ENCODE assay signal across 7 cellular contexts in the genomic region with DNA sequence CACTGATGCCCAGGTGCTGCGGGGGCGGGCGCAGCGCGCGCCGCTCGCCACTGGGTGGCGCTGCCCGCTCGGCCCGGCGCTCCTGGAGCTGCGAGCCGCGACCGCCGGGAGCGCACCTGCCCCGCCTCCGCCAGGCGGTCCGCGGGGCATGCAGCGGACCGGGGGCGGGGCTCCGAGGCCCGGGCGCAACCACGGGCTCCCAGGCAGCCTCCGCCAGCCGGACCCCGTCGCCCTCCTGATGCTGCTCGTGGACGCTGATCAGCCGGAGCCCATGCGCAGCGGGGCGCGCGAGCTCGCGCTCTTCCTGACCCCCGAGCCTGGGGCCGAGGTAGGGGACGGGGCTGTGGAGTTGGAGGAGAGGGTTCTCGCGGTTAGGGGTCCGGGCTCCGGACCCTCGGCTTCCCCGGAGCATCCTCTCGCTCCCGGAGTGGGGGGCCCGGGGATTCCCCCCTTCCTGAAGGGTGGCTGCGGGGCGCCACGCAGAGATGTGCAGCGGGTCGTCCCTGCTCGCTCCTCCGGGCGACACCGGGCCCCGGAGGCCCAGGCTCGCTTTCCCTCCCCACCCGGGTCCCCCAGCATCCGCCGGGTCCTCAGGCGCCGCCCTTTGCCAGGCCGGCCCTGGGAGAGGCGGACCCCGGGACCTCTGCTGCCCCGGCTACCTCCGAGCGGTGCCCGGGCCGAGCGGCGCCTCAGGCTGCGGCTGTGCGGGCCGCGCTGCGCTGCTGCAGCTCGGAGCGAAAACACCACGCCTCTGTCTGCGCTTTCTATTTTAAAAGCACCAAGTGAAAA. TPM values are rescaled to one million over a fixed set of nuclear protein-coding genes. Genes with fewer than 3 reads are reported as not detected.
A peak's percentile ranks its signal among the peaks of the same experiment; 100 is the strongest.
DNase-seq lines count a peak whose midpoint lies in the region; ATAC-seq, FAIRE-seq and TF ChIP-seq lines count a peak whose summit lies in the region.

A gene with protein sequence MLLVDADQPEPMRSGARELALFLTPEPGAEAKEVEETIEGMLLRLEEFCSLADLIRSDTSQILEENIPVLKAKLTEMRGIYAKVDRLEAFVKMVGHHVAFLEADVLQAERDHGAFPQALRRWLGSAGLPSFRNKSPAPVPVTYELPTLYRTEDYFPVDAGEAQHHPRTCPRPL (plus strand): TSS at position 216 of the 789 bp plus-strand sequence. CDS start 23 bp downstream, at position 239.

- H3K27ac Mint-ChIP-seq in brain, result peak within 1 kb of the TSS; percentile 65 to 87 (median 82)

- peaks cover 4% of the 10 kb centered on the region for H3K27me3 Mint-ChIP-seq in brain

- H3K4me2 ChIP-seq in smooth muscle cell, result peak within 1 kb of the TSS; percentile 99

- peak; percentile 55 for ATAC-seq in HG02571 (IDR thresholded peaks at IDR 0.05; ENCODE audit: unreplicated experiment)

- H3K27me3 ChIP-seq in iPS-20b (ENCODE audit: insufficient read depth, low read length) (peaks cover 7% of the 10 kb centered on the region), smooth muscle cell (ENCODE audit: low read depth) (no peaks in the 10 kb centered on the region)

- H3K79me2 ChIP-seq in smooth muscle cell (ENCODE audit: low read depth), result no peaks in the 10 kb centered on the region

- peaks cover 46% of the 10 kb centered on the region for H3K4me1 Mint-ChIP-seq in brain

- H2AFZ ChIP-seq in smooth muscle cell (ENCODE audit: low read depth), result peak within 1 kb of the TSS; percentile 98

- H3F3A ChIP-seq in smooth muscle cell (ENCODE audit: low read depth), result peaks cover 7% of the 10 kb centered on the region

- H3K4me3 Mint-ChIP-seq in brain, result peak within 1 kb of the TSS; percentile 89 to 94 (median 92)

- TF ChIP-seq CTCF in brain (conservative IDR thresholded peaks at IDR 0.05), result peak; percentile 62 to 76
- peak; percentile 67 for TF ChIP-seq CTCF in smooth muscle cell (IDR thresholded peaks at IDR 0.05; ENCODE audit: borderline replicate concordance, insufficient read depth, poor library complexity, severe bottlenecking)

- no peaks in the 10 kb centered on the region for H4K20me1 ChIP-seq in smooth muscle cell (ENCODE audit: low read depth)

- H3K4me3 ChIP-seq in iPS-20b (ENCODE audit: low read length) (peak within 1 kb of the TSS; percentile 80), smooth muscle cell (peak within 1 kb of the TSS; percentile 85)

- H3K27ac ChIP-seq in iPS-20b (ENCODE audit: low read length) (no peak within 1 kb of the TSS), smooth muscle cell (ENCODE audit: low read depth) (no peak within 1 kb of the TSS)

- DNase-seq in GM12892 (ENCODE audit: insufficient read length) (peak; percentile 88), NCI-H1048 (lab: John Stamatoyannopoulos, UW) (peak; percentile 39), UCSD-AML1 (lab: John Stamatoyannopoulos, UW; ENCODE audit: unreplicated experiment) (peak; percentile 84), smooth muscle cell (lab: John Stamatoyannopoulos, UW; ENCODE audit: unreplicated experiment) (peak; percentile 49)

- H3K36me3 ChIP-seq in iPS-20b (ENCODE audit: insufficient read depth, low read depth, low read length), result no peaks in the 10 kb centered on the region
- H3K36me3 ChIP-seq in smooth muscle cell (ENCODE audit: low read depth), result no peaks in the 10 kb centered on the region

- 1% methylated on average over 67 of the region's 92 CpGs for WGBS in smooth muscle cell (ENCODE audit: low lambda C conversion rate)

- peaks cover 5% of the 10 kb centered on the region; the same call in 1 of the 2 replicates for H3K4me1 ChIP-seq in iPS-20b (ENCODE audit: insufficient read depth, low read length)
- peaks cover 21% of the 10 kb centered on the region for H3K4me1 ChIP-seq in smooth muscle cell (ENCODE audit: low read depth)

- H3K9me3 Mint-ChIP-seq in brain, result no peaks in the 10 kb centered on the region

- no peaks in the 10 kb centered on the region for H3K9me3 ChIP-seq in iPS-20b (ENCODE audit: insufficient read depth, low read depth, low read length)
- H3K9me3 ChIP-seq in smooth muscle cell (replicated peaks; ENCODE audit: low read depth), result no peaks in the 10 kb centered on the region

- peak; percentile 88 for FAIRE-seq in GM12892 (lab: Jason Lieb, UNC)

- H3K36me3 Mint-ChIP-seq in brain, result no peaks in the 10 kb centered on the region

- TF ChIP-seq POLR2A in GM12892 (IDR thresholded peaks at IDR 0.05; ENCODE audit: low read depth, low read length), result peak; percentile 73; the same call in 1 of the 2 replicates

- H3K9ac ChIP-seq in iPS-20b (ENCODE audit: low read depth, low read length), result peak within 1 kb of the TSS; percentile 57; the same call in 1 of the 2 replicates
- peak within 1 kb of the TSS; percentile 11 for H3K9ac ChIP-seq in smooth muscle cell (ENCODE audit: low read depth)

RNA-seq across cellular contexts. Expression of the gene that starts here (rescaled TPM):
- polyA plus RNA-seq in GM12892 (2012; ENCODE audit: missing spikeins), result 54.0 TPM
- polyA plus RNA-seq in brain (ENCODE audit: insufficient read depth, low read depth, low replicate concordance) (9.0 TPM), smooth muscle cell (13.1 and 14.1 TPM in 2 replicates)
- 1.1 and 5.3 TPM in 2 replicates for total RNA-seq in smooth muscle cell
